1 cellular context compared by ENCODE assay signal in the genomic region with DNA sequence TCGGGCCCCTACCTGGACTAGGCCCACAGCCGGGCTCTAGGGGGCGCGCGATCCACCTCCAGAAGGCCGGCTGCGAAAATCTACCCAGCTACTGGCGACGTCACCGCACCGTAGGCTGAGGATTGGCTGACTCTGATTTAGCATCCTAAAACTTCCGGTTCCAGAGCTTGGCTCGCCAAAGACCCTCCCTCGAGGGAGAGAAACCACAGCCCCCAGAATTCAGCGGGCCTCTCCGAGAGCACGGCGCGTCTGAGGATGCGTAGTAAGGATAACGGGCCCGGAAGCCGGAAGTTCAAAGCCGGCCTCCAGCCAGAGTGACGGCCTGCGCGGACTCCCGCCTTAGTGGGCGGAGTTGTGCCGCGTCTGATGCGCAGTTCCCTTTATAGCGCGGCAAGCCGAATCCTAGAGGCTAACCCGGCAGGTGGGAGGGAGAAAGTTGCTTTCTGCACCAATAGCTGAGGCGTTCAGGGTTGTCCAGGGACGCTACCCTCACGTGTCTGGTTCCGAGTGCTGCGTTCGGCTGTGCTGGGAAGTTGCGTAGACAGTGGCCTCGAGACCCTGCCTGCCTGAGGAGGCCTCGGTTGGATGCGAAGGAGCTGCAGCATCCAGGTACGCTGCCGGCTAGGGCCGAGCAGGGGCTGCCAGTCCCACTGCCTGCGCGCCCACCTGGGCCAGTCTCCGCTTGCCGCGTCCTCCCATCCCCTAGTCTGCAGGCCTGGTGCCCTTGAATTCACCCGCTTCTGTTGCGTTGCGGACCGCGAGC.
TF ChIP-seq lines count a peak whose summit lies in the region.

A gene (plus strand): TSS at position 544 of the 763 bp plus-strand sequence. CDS start 7,808 bp downstream, outside the sequence.

TF ChIP-seq in H1, 55 proteins besides CTCF, POLR2A, EP300 and RAD21:
- TF ChIP-seq, protein P1, sequence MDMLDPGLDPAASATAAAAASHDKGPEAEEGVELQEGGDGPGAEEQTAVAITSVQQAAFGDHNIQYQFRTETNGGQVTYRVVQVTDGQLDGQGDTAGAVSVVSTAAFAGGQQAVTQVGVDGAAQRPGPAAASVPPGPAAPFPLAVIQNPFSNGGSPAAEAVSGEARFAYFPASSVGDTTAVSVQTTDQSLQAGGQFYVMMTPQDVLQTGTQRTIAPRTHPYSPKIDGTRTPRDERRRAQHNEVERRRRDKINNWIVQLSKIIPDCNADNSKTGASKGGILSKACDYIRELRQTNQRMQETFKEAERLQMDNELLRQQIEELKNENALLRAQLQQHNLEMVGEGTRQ (IDR thresholded peaks at IDR 0.05; ENCODE audit: low read length), result peak; percentile 81
- TF ChIP-seq RXRA (IDR thresholded peaks at IDR 0.05; ENCODE audit: insufficient read depth, low read depth, low read length) (no peak), RBBP5 (IDR thresholded peaks at IDR 0.05; ENCODE audit: borderline replicate concordance, low read depth, low read length) (peak; percentile 83), BACH1 (IDR thresholded peaks at IDR 0.05; ENCODE audit: low read length) (no peak), EGR1 (IDR thresholded peaks at IDR 0.05; ENCODE audit: borderline replicate concordance, low read depth, low read length) (no peak), FOSL1 (IDR thresholded peaks at IDR 0.05; ENCODE audit: insufficient read depth, low read depth, low read length) (no peak), RFX5 (IDR thresholded peaks at IDR 0.05; ENCODE audit: borderline replicate concordance, low read depth, low read length) (peak; percentile 100), SAP30 (IDR thresholded peaks at IDR 0.05; ENCODE audit: insufficient read depth, insufficient replicate concordance, low read length) (no peak), ZNF274 (IDR thresholded peaks at IDR 0.05; ENCODE audit: borderline replicate concordance, extremely low read depth, low read length) (no peak), POU5F1 (IDR thresholded peaks at IDR 0.05; ENCODE audit: low read depth, low read length) (no peak), SUZ12 (IDR thresholded peaks at IDR 0.05; ENCODE audit: low read length) (no peak), TEAD4 (IDR thresholded peaks at IDR 0.05; ENCODE audit: low read depth, low read length) (no peak), EZH2 (IDR thresholded peaks at IDR 0.05; ENCODE audit: low read depth, low read length, severe bottlenecking) (no peak), NRF1 (IDR thresholded peaks at IDR 0.05; ENCODE audit: low read depth, low read length) (peak; percentile 32; the same call in 1 of the 2 replicates), TAF7 (optimal IDR thresholded peaks at IDR 0.05; ENCODE audit: borderline replicate concordance, low read depth, low read length) (peak; percentile 49), CHD1 (IDR thresholded peaks at IDR 0.05; ENCODE audit: low read depth, low read length) (no peak), KDM5A (IDR thresholded peaks at IDR 0.05; ENCODE audit: low read length) (no peak), RNF2 (IDR thresholded peaks at IDR 0.05; ENCODE audit: borderline replicate concordance, low read depth, low read length, missing control alignments, poor library complexity, severe bottlenecking) (no peak), GTF2F1 (IDR thresholded peaks at IDR 0.05; ENCODE audit: borderline replicate concordance, low read depth, low read length) (no peak), CHD2 (IDR thresholded peaks at IDR 0.05; ENCODE audit: low read length) (0 out of 2 replicates have a peak, but pooled peaks have one; percentile 40), MAFK (IDR thresholded peaks at IDR 0.05; ENCODE audit: low read depth, low read length) (no peak), HDAC6 (IDR thresholded peaks at IDR 0.05; ENCODE audit: low read depth, low read length) (no peak), KDM1A (IDR thresholded peaks at IDR 0.05; ENCODE audit: borderline replicate concordance, low read length) (no peak), CTBP2 (IDR thresholded peaks at IDR 0.05; ENCODE audit: borderline replicate concordance, insufficient read depth, insufficient read length, low read length) (no peak), SP4 (IDR thresholded peaks at IDR 0.05; ENCODE audit: low read length) (no peak; the same call in 1 of the 2 replicates), TBP (IDR thresholded peaks at IDR 0.05; ENCODE audit: low read depth, low read length) (peak; percentile 76; the same call in 1 of the 2 replicates), GABPA (IDR thresholded peaks at IDR 0.05; ENCODE audit: borderline replicate concordance, insufficient read depth, low read length) (peak; percentile 74), CEBPB (IDR thresholded peaks at IDR 0.05; ENCODE audit: low read depth, low read length) (no peak), SIRT6 (IDR thresholded peaks at IDR 0.05; ENCODE audit: low read length) (no peak), SIX5 (IDR thresholded peaks at IDR 0.05; ENCODE audit: low read depth, low read length) (peak; percentile 68), BCL11A (IDR thresholded peaks at IDR 0.05; ENCODE audit: low read depth in 2 of 2, low read length in 2 of 2) (no peak), SRF (IDR thresholded peaks at IDR 0.05; ENCODE audit: low read depth, low read length) (peak; percentile 45; the same call in 1 of the 2 replicates), NANOG (IDR thresholded peaks at IDR 0.05; ENCODE audit: insufficient read depth, low read depth, low read length, poor library complexity, severe bottlenecking) (no peak), SP1 (IDR thresholded peaks at IDR 0.05; ENCODE audit: low read depth, low read length) (peak; percentile 63; the same call in 1 of the 2 replicates), SP2 (IDR thresholded peaks at IDR 0.05; ENCODE audit: low read length) (no peak), PHF8 (conservative IDR thresholded peaks at IDR 0.05; ENCODE audit: low read depth, low read length) (peak; percentile 77), TAF1 (IDR thresholded peaks at IDR 0.05; ENCODE audit: low read depth, low read length) (peak; percentile 88), ASH2L (IDR thresholded peaks at IDR 0.05; ENCODE audit: low read length) (peak; percentile 89), BRCA1 (IDR thresholded peaks at IDR 0.05; ENCODE audit: low read depth, low read length) (no peak), TCF12 (IDR thresholded peaks at IDR 0.05; ENCODE audit: low read depth, low read length) (no peak), KDM4A (IDR thresholded peaks at IDR 0.05; ENCODE audit: low read depth, low read length, severe bottlenecking) (peak; percentile 56), CBX8 (IDR thresholded peaks at IDR 0.05; ENCODE audit: borderline replicate concordance, low read depth, low read length) (no peak), JUND (IDR thresholded peaks at IDR 0.05; ENCODE audit: low read length) (peak; percentile 32; the same call in 1 of the 2 replicates), CREB1 (IDR thresholded peaks at IDR 0.05) (peak; percentile 97), POLR2AphosphoS5 (IDR thresholded peaks at IDR 0.05; ENCODE audit: low read depth, low read length) (peak; percentile 93), JUN (IDR thresholded peaks at IDR 0.05; ENCODE audit: low read depth, low read length) (no peak), CBX5 (IDR thresholded peaks at IDR 0.05; ENCODE audit: low read depth, low read length) (no peak), SIN3A (conservative IDR thresholded peaks at IDR 0.05 in 1 of 2, IDR thresholded peaks at IDR 0.05 in 1 of 2; ENCODE audit: low read depth in 1 of 2, low read length in 2 of 2) (no peak; a peak in 2 of 4 replicates), HDAC2 (IDR thresholded peaks at IDR 0.05; ENCODE audit: borderline replicate concordance in 1 of 2, low read depth in 2 of 2, low read length in 2 of 2) (no peak; a peak in 1 of 4 replicates), YY1 (IDR thresholded peaks at IDR 0.05; ENCODE audit: low read depth, low read length) (no peak)
- TF ChIP-seq, protein P2, sequence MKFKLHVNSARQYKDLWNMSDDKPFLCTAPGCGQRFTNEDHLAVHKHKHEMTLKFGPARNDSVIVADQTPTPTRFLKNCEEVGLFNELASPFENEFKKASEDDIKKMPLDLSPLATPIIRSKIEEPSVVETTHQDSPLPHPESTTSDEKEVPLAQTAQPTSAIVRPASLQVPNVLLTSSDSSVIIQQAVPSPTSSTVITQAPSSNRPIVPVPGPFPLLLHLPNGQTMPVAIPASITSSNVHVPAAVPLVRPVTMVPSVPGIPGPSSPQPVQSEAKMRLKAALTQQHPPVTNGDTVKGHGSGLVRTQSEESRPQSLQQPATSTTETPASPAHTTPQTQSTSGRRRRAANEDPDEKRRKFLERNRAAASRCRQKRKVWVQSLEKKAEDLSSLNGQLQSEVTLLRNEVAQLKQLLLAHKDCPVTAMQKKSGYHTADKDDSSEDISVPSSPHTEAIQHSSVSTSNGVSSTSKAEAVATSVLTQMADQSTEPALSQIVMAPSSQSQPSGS (IDR thresholded peaks at IDR 0.05; ENCODE audit: low read length), result no peak
- TF ChIP-seq, protein P3, sequence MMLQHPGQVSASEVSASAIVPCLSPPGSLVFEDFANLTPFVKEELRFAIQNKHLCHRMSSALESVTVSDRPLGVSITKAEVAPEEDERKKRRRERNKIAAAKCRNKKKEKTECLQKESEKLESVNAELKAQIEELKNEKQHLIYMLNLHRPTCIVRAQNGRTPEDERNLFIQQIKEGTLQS (IDR thresholded peaks at IDR 0.05; ENCODE audit: insufficient read depth, low read depth, low read length), result 0 out of 2 replicates have a peak, but pooled peaks have one; percentile 19
- TF ChIP-seq, protein P4, sequence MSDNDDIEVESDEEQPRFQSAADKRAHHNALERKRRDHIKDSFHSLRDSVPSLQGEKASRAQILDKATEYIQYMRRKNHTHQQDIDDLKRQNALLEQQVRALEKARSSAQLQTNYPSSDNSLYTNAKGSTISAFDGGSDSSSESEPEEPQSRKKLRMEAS (IDR thresholded peaks at IDR 0.05), result peak; percentile 90
- TF ChIP-seq, protein P5, sequence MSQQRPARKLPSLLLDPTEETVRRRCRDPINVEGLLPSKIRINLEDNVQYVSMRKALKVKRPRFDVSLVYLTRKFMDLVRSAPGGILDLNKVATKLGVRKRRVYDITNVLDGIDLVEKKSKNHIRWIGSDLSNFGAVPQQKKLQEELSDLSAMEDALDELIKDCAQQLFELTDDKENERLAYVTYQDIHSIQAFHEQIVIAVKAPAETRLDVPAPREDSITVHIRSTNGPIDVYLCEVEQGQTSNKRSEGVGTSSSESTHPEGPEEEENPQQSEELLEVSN (IDR thresholded peaks at IDR 0.05), result peak; percentile 78
- TF ChIP-seq, protein P6, sequence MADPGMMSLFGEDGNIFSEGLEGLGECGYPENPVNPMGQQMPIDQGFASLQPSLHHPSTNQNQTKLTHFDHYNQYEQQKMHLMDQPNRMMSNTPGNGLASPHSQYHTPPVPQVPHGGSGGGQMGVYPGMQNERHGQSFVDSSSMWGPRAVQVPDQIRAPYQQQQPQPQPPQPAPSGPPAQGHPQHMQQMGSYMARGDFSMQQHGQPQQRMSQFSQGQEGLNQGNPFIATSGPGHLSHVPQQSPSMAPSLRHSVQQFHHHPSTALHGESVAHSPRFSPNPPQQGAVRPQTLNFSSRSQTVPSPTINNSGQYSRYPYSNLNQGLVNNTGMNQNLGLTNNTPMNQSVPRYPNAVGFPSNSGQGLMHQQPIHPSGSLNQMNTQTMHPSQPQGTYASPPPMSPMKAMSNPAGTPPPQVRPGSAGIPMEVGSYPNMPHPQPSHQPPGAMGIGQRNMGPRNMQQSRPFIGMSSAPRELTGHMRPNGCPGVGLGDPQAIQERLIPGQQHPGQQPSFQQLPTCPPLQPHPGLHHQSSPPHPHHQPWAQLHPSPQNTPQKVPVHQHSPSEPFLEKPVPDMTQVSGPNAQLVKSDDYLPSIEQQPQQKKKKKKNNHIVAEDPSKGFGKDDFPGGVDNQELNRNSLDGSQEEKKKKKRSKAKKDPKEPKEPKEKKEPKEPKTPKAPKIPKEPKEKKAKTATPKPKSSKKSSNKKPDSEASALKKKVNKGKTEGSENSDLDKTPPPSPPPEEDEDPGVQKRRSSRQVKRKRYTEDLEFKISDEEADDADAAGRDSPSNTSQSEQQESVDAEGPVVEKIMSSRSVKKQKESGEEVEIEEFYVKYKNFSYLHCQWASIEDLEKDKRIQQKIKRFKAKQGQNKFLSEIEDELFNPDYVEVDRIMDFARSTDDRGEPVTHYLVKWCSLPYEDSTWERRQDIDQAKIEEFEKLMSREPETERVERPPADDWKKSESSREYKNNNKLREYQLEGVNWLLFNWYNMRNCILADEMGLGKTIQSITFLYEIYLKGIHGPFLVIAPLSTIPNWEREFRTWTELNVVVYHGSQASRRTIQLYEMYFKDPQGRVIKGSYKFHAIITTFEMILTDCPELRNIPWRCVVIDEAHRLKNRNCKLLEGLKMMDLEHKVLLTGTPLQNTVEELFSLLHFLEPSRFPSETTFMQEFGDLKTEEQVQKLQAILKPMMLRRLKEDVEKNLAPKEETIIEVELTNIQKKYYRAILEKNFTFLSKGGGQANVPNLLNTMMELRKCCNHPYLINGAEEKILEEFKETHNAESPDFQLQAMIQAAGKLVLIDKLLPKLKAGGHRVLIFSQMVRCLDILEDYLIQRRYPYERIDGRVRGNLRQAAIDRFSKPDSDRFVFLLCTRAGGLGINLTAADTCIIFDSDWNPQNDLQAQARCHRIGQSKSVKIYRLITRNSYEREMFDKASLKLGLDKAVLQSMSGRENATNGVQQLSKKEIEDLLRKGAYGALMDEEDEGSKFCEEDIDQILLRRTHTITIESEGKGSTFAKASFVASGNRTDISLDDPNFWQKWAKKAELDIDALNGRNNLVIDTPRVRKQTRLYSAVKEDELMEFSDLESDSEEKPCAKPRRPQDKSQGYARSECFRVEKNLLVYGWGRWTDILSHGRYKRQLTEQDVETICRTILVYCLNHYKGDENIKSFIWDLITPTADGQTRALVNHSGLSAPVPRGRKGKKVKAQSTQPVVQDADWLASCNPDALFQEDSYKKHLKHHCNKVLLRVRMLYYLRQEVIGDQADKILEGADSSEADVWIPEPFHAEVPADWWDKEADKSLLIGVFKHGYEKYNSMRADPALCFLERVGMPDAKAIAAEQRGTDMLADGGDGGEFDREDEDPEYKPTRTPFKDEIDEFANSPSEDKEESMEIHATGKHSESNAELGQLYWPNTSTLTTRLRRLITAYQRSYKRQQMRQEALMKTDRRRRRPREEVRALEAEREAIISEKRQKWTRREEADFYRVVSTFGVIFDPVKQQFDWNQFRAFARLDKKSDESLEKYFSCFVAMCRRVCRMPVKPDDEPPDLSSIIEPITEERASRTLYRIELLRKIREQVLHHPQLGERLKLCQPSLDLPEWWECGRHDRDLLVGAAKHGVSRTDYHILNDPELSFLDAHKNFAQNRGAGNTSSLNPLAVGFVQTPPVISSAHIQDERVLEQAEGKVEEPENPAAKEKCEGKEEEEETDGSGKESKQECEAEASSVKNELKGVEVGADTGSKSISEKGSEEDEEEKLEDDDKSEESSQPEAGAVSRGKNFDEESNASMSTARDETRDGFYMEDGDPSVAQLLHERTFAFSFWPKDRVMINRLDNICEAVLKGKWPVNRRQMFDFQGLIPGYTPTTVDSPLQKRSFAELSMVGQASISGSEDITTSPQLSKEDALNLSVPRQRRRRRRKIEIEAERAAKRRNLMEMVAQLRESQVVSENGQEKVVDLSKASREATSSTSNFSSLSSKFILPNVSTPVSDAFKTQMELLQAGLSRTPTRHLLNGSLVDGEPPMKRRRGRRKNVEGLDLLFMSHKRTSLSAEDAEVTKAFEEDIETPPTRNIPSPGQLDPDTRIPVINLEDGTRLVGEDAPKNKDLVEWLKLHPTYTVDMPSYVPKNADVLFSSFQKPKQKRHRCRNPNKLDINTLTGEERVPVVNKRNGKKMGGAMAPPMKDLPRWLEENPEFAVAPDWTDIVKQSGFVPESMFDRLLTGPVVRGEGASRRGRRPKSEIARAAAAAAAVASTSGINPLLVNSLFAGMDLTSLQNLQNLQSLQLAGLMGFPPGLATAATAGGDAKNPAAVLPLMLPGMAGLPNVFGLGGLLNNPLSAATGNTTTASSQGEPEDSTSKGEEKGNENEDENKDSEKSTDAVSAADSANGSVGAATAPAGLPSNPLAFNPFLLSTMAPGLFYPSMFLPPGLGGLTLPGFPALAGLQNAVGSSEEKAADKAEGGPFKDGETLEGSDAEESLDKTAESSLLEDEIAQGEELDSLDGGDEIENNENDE (IDR thresholded peaks at IDR 0.05; ENCODE audit: insufficient replicate concordance, low read length), result no peak
TF ChIP-seq in H1: peak in this region for 21.
